ENCODE assay signal across 8 cellular contexts in genomic region chr1:88683516-88683847, GRCh38. TPM values are rescaled to one million over a fixed set of nuclear protein-coding genes. Genes with fewer than 3 reads are reported as not detected.
DNase-seq lines count a peak whose midpoint lies in the region; ATAC-seq and TF ChIP-seq lines count a peak whose summit lies in the region.

No MANE protein-coding gene starts in this region.

- H3K36me3 Mint-ChIP-seq in activated CD8-positive, alpha-beta T cell treated with anti-CD3 and anti-CD28 coated beads, Interleukin-2, amount 10 ng/mL, durations not matched to agents 7 days and 5 days (ENCODE audit: low read depth) = peaks cover 2% of the 10 kb centered on the region
- H3K36me3 Mint-ChIP-seq in endothelial cell (ENCODE audit: low read depth, unreplicated experiment) = no peaks in the 10 kb centered on the region
- H3K36me3 Mint-ChIP-seq in nephron (ENCODE audit: low read depth) = no peaks in the 10 kb centered on the region

- peak overlapping the region; percentile 91 for H3K27ac ChIP-seq in stomach smooth muscle (ENCODE audit: low read length)

- H3K4me1 ChIP-seq in ES-I3 (ENCODE audit: insufficient read depth, low read length) = no peaks in the 10 kb centered on the region; the same call in none of the 2 replicates
- peaks cover 5% of the 10 kb centered on the region for H3K4me1 ChIP-seq in stomach smooth muscle (ENCODE audit: control insufficient read depth, insufficient read depth, low read length)

- peak overlapping the region; percentile 84 for H3K4me3 Mint-ChIP-seq in activated CD8-positive, alpha-beta T cell treated with anti-CD3 and anti-CD28 coated beads, Interleukin-2, amount 10 ng/mL, durations not matched to agents 7 days and 5 days
- H3K4me3 Mint-ChIP-seq in endothelial cell (ENCODE audit: unreplicated experiment) (peak overlapping the region; percentile 99), nephron (peak overlapping the region; percentile 91 to 98 (median 93))

- peak overlapping the region; percentile 93 for H3K27ac Mint-ChIP-seq in activated CD8-positive, alpha-beta T cell treated with anti-CD3 and anti-CD28 coated beads, Interleukin-2, amount 10 ng/mL, durations not matched to agents 7 days and 5 days
- peak overlapping the region; percentile 96 for H3K27ac Mint-ChIP-seq in endothelial cell (ENCODE audit: unreplicated experiment)
- peak overlapping the region; percentile 98 to 100 (median 99) for H3K27ac Mint-ChIP-seq in nephron

- H3K9me3 Mint-ChIP-seq in activated CD8-positive, alpha-beta T cell treated with anti-CD3 and anti-CD28 coated beads, Interleukin-2, amount 10 ng/mL, durations not matched to agents 7 days and 5 days (ENCODE audit: insufficient read depth) = no peaks in the 10 kb centered on the region
- H3K9me3 Mint-ChIP-seq in endothelial cell (ENCODE audit: unreplicated experiment) (no peaks in the 10 kb centered on the region), nephron (no peaks in the 10 kb centered on the region)

- H3K27me3 Mint-ChIP-seq in activated CD8-positive, alpha-beta T cell treated with anti-CD3 and anti-CD28 coated beads, Interleukin-2, amount 10 ng/mL, durations not matched to agents 7 days and 5 days (ENCODE audit: low read depth) = no peaks in the 10 kb centered on the region
- H3K27me3 Mint-ChIP-seq in endothelial cell (ENCODE audit: unreplicated experiment) = no peaks in the 10 kb centered on the region
- H3K27me3 Mint-ChIP-seq in nephron (ENCODE audit: low read depth) = no peaks in the 10 kb centered on the region

- no peaks in the 10 kb centered on the region for H3K27me3 ChIP-seq in H7 (ENCODE audit: control insufficient read depth, insufficient read depth, low read length)
- no peaks in the 10 kb centered on the region for H3K27me3 ChIP-seq in stomach smooth muscle (ENCODE audit: control insufficient read depth in 1 of 2, insufficient read depth in 2 of 2, low read length in 2 of 2)

- H3K36me3 ChIP-seq in ES-I3 (ENCODE audit: insufficient read depth, low read length) (no peaks in the 10 kb centered on the region), H7 (replicated peaks; ENCODE audit: control insufficient read depth, insufficient read depth, low read length) (no peaks in the 10 kb centered on the region), stomach smooth muscle (ENCODE audit: control insufficient read depth in 2 of 2, insufficient read depth in 2 of 2, low read length in 2 of 2) (no peaks in the 10 kb centered on the region)

- POLR2A ChIA-PET in activated CD8-positive, alpha-beta T cell treated with anti-CD3 and anti-CD28 coated beads, Interleukin-2, amount 10 ng/mL, durations not matched to agents 7 days and 5 days (lab: Charles Lee) = interaction anchor here (0.6 to 3.3 kb wide), 8 partner anchors 8 to 1769 kb away, joined by 3 to 23 read pairs (median 4); partner anchors contain the start of genes GTF2B, HS2ST1 and SELENOF

- no peaks in the 10 kb centered on the region for H3K9me3 ChIP-seq in ES-I3 (ENCODE audit: control insufficient read depth, insufficient read depth, low read length)
- H3K9me3 ChIP-seq in stomach smooth muscle (ENCODE audit: control insufficient read depth in 2 of 2, low read length in 2 of 2) = no peaks in the 10 kb centered on the region

- peak overlapping the region; percentile 83 for H3K9ac ChIP-seq in ES-I3 (ENCODE audit: low read depth, low read length)
- peak overlapping the region; percentile 89 to 92 for H3K9ac ChIP-seq in stomach smooth muscle (ENCODE audit: low read length in 2 of 2)

- TF ChIP-seq CTCF in endothelial cell (IDR thresholded peaks at IDR 0.05; ENCODE audit: unreplicated experiment) = no peak
- no peak for TF ChIP-seq CTCF in nephron (IDR thresholded peaks at IDR 0.05; ENCODE audit: unreplicated experiment in 3 of 3)

- H3K4me1 Mint-ChIP-seq in activated CD8-positive, alpha-beta T cell treated with anti-CD3 and anti-CD28 coated beads, Interleukin-2, amount 10 ng/mL, durations not matched to agents 7 days and 5 days (ENCODE audit: low read depth) = peaks cover 18% of the 10 kb centered on the region
- H3K4me1 Mint-ChIP-seq in endothelial cell (ENCODE audit: unreplicated experiment) (peaks cover 18% of the 10 kb centered on the region), nephron (peaks cover 17% of the 10 kb centered on the region)

- H3K4me3 ChIP-seq in H7 (ENCODE audit: insufficient read depth, low read depth, low read length) = peak overlapping the region; percentile 69
- H3K4me3 ChIP-seq in stomach smooth muscle (ENCODE audit: low read length in 2 of 2) = peak overlapping the region; percentile 76 to 83

- CTCF ChIA-PET in activated CD8-positive, alpha-beta T cell treated with anti-CD3 and anti-CD28 coated beads, Interleukin-2, amount 10 ng/mL, durations not matched to agents 7 days and 5 days (lab: Charles Lee) = interaction anchor here (0.7 to 6.0 kb wide), 11 partner anchors 8 to 195 kb away, joined by 3 to 37 read pairs (median 4); no protein-coding TSS in a partner anchor

- DNase-seq in H7 (no peak), NAMALWA (ENCODE audit: low spot score) (peak; percentile 79), endothelial cell (ENCODE audit: low spot score) (peak; percentile 35)
- peak; percentile 64 for DNase-seq in activated CD8-positive, alpha-beta T cell treated with anti-CD3 and anti-CD28 coated beads, Interleukin-2, amount 10 ng/mL, durations not matched to agents 7 days and 5 days

- peak; percentile 14 for ATAC-seq in activated CD8-positive, alpha-beta T cell treated with anti-CD3 and anti-CD28 coated beads, Interleukin-2, amount 10 ng/mL, durations not matched to agents 7 days and 5 days
- ATAC-seq in GM18519 (IDR thresholded peaks at IDR 0.05; ENCODE audit: low FRiP score, unreplicated experiment) = no peak

RNA-seq across cellular contexts. Expression of gene PKN2, which starts 0.6 kb away (rescaled TPM):
- 22.8 and 42.5 TPM in 2 replicates for total RNA-seq in H7 (2014; rRNA removed; shearing (Covaris generic))
- total RNA-seq in activated CD8-positive, alpha-beta T cell treated with anti-CD3 and anti-CD28 coated beads, Interleukin-2, amount 10 ng/mL, durations not matched to agents 7 days and 5 days = 10 to 100 TPM; 23.6 to 24.4 TPM
- 51.0 TPM for total RNA-seq in endothelial cell (ENCODE audit: unreplicated experiment)
